Comparison of ENCODE assay signal across 18 cellular contexts in genomic region chr18:50398099-50398498, GRCh38. TPM values are rescaled to one million over a fixed set of nuclear protein-coding genes. Genes with fewer than 3 reads are reported as not detected.
A peak's percentile ranks its signal among the peaks of the same experiment; 100 is the strongest.
DNase-seq lines count a peak whose midpoint lies in the region; TF ChIP-seq lines count a peak whose summit lies in the region.
"Had no signal": no experiment of that assay in that cellular context is flagged by ENCODE, and none has a peak within 500 bp of the region (broad histone marks: within the 10 kb centered on the region; RNA-seq: fewer than 3 reads in every experiment).

No MANE protein-coding gene starts in this region.

- H4K12ac ChIP-seq in trophoblast cell (ENCODE audit: low read depth, low read length), result no peak overlapping the region

- H3K36me3 ChIP-seq in mesenchymal stem cell (ENCODE audit: control insufficient read depth in 1 of 2, insufficient read depth in 2 of 2, low read depth in 1 of 2, low read length in 2 of 2) (no peaks in the 10 kb centered on the region), trophoblast cell (ENCODE audit: control insufficient read depth in 1 of 2, insufficient read depth in 2 of 2, low read length in 2 of 2) (no peaks in the 10 kb centered on the region), SJCRH30 (no peaks in the 10 kb centered on the region; the same call in 1 of the 2 replicates), uterus (no peaks in the 10 kb centered on the region)
- H3K36me3 ChIP-seq: HAP-1 had no signal

- H3K9me3 Mint-ChIP-seq in H9, result no peaks in the 10 kb centered on the region
- no peaks in the 10 kb centered on the region for H3K9me3 Mint-ChIP-seq in endothelial cell (ENCODE audit: unreplicated experiment)

- H3K27me3 Mint-ChIP-seq in H9 (ENCODE audit: low read depth) (peaks cover 39% of the 10 kb centered on the region), endothelial cell (ENCODE audit: unreplicated experiment) (peaks cover 10% of the 10 kb centered on the region)

- H3K79me2 ChIP-seq in H9 (ENCODE audit: insufficient read depth, low read length) (no peaks in the 10 kb centered on the region), trophoblast cell (ENCODE audit: control insufficient read depth, insufficient read depth, low read length, poor library complexity) (no peaks in the 10 kb centered on the region)

- H4K8ac ChIP-seq in H9 (replicated peaks; ENCODE audit: insufficient read length, low read depth, low read length) (no peak overlapping the region), mesenchymal stem cell (ENCODE audit: low read length) (no peak overlapping the region), trophoblast cell (ENCODE audit: low read depth, low read length) (peak overlapping the region; percentile 23)

- H3K4me2 ChIP-seq in H9 (ENCODE audit: insufficient read depth, insufficient read length, low read length), result peak overlapping the region; percentile 60
- H3K4me2 ChIP-seq in mesenchymal stem cell (ENCODE audit: low read length, poor library complexity, severe bottlenecking), result peak overlapping the region; percentile 38
- H3K4me2 ChIP-seq in trophoblast cell (ENCODE audit: low read length), result peak overlapping the region; percentile 57
- H3K4me2 ChIP-seq: A549 had no signal

- H3K27me3 ChIP-seq in H9 (ENCODE audit: insufficient read depth, low read length) (no peaks in the 10 kb centered on the region), mesenchymal stem cell (ENCODE audit: control insufficient read depth in 1 of 2, insufficient read depth in 1 of 2, low read length in 2 of 2) (peaks cover 3 to 34% of the 10 kb centered on the region in 2 experiments), trophoblast cell (ENCODE audit: insufficient read depth, low read length) (no peaks in the 10 kb centered on the region), SJCRH30 (no peaks in the 10 kb centered on the region), uterus (peaks cover 0 to 4% of the 10 kb centered on the region in 2 donors)

- no peak for DNase-seq in H9
- DNase-seq in endothelial cell (ENCODE audit: low spot score), result no peak
- DNase-seq in mesenchymal stem cell, result no peak
- DNase-seq in trophoblast cell, result no peak
- no peak for DNase-seq in stimulated activated CD4-positive, alpha-beta T cell treated with anti-CD3 and anti-CD28 coated beads, Interleukin-1b, Interleukin-23, amount 100 ng/mL, for 48 hours
- no peak for DNase-seq in glomerular visceral epithelial cell (ENCODE audit: extremely low spot score)
- DNase-seq in SJCRH30, result no peak
- DNase-seq in uterus, result no peak
- DNase-seq: EL, NCI-H1436 treated with DMSO at 0.1 percent for 48 hours, NCI-H2227 treated with DMSO at 0.1 percent for 48 hours, NCI-H524 treated with DMSO at 0.1 percent for 48 hours, OCI-M1 had no signal

- no peak overlapping the region for H4K91ac ChIP-seq in H9 (ENCODE audit: insufficient read length, low read depth, low read length)
- H4K91ac ChIP-seq in mesenchymal stem cell (ENCODE audit: low read length), result no peak overlapping the region
- no peak overlapping the region for H4K91ac ChIP-seq in trophoblast cell (ENCODE audit: low read depth, low read length)

- no peak overlapping the region for H3T11ph ChIP-seq in H9 (ENCODE audit: low read length)

- no CpG with 5 or more reads among the region's 10 CpGs for WGBS in H9 (ENCODE audit: extremely low coverage, insufficient read length, low lambda C conversion rate)
- 17% methylated on average over 10 of the region's 10 CpGs for WGBS in mesenchymal stem cell
- no CpG with 5 or more reads among the region's 10 CpGs for WGBS in trophoblast cell (ENCODE audit: extremely low coverage, insufficient coverage, insufficient read length)

- H3K4ac ChIP-seq in H9 (ENCODE audit: low read depth, low read length) (no peak overlapping the region), mesenchymal stem cell (ENCODE audit: low read depth in 1 of 2, low read length in 2 of 2) (no peak overlapping the region), trophoblast cell (ENCODE audit: low read depth, low read length) (no peak overlapping the region)

- no peak overlapping the region for H3K56ac ChIP-seq in H9 (ENCODE audit: insufficient read length, low read depth, low read length)

- no peaks in the 10 kb centered on the region for H3K79me1 ChIP-seq in H9 (ENCODE audit: insufficient read depth, low read depth, low read length, poor library complexity, severe bottlenecking)
- no peaks in the 10 kb centered on the region for H3K79me1 ChIP-seq in mesenchymal stem cell (replicated peaks; ENCODE audit: low read length, poor library complexity, severe bottlenecking)
- H3K79me1 ChIP-seq in trophoblast cell (ENCODE audit: low read length), result no peaks in the 10 kb centered on the region

- H3K4me1 Mint-ChIP-seq in H9 (peaks cover 59% of the 10 kb centered on the region in 2 experiments), endothelial cell (ENCODE audit: unreplicated experiment) (peaks cover 16% of the 10 kb centered on the region)

- intact Hi-C loops in uterus (cut with DNase I; ENCODE audit: low total_unique reads), result no loop called here

- no peak overlapping the region for H3K27ac ChIP-seq in H9 (ENCODE audit: insufficient read length, low read depth, low read length)
- no peak overlapping the region for H3K27ac ChIP-seq in mesenchymal stem cell (ENCODE audit: low read length, poor library complexity, severe bottlenecking)
- H3K27ac ChIP-seq in trophoblast cell (ENCODE audit: low read depth, low read length), result no peak overlapping the region
- H3K27ac ChIP-seq in SJCRH30, result no peak overlapping the region
- H3K27ac ChIP-seq in uterus, result no peak overlapping the region
- H3K27ac ChIP-seq: A549, C4-2B, RWPE1 had no signal

- H3K4me1 ChIP-seq in H9 (ENCODE audit: insufficient read depth, low read length), result peaks cover 5% of the 10 kb centered on the region; the same call in 1 of the 2 replicates
- peaks cover 5% of the 10 kb centered on the region for H3K4me1 ChIP-seq in mesenchymal stem cell (ENCODE audit: control insufficient read depth, insufficient read depth, low read depth, low read length)
- H3K4me1 ChIP-seq in trophoblast cell (ENCODE audit: control insufficient read depth in 1 of 2, insufficient read depth in 2 of 2, low read length in 2 of 2), result peaks cover 7 to 18% of the 10 kb centered on the region in 2 experiments
- H3K4me1 ChIP-seq in SJCRH30, result no peaks in the 10 kb centered on the region
- H3K4me1 ChIP-seq in uterus, result no peaks in the 10 kb centered on the region
- H3K4me1 ChIP-seq: A549, HAP-1 had no signal

- H2AK5ac ChIP-seq in H9 (ENCODE audit: insufficient read length, low read length) (no peak overlapping the region), mesenchymal stem cell (ENCODE audit: low read length, severe bottlenecking) (no peak overlapping the region), trophoblast cell (ENCODE audit: low read length) (no peak overlapping the region)

- H2BK5ac ChIP-seq in H9 (ENCODE audit: insufficient read length, low read length) (no peak overlapping the region), mesenchymal stem cell (ENCODE audit: low read depth, low read length, poor library complexity, severe bottlenecking) (no peak overlapping the region), trophoblast cell (ENCODE audit: low read depth, low read length, poor library complexity) (no peak overlapping the region)

- H4K5ac ChIP-seq in H9 (ENCODE audit: insufficient read length, low read depth, low read length), result no peak overlapping the region

- TF ChIP-seq CTCF in H9 (conservative IDR thresholded peaks at IDR 0.05) (no peak), endothelial cell (IDR thresholded peaks at IDR 0.05; ENCODE audit: unreplicated experiment) (no peak), uterus (IDR thresholded peaks at IDR 0.05) (no peak)

- H2BK12ac ChIP-seq in H9 (ENCODE audit: insufficient read length, low read depth, low read length) (no peak overlapping the region), mesenchymal stem cell (ENCODE audit: low read length in 2 of 2) (no peak overlapping the region), trophoblast cell (ENCODE audit: low read length) (no peak overlapping the region)

- H3K23ac ChIP-seq in H9 (ENCODE audit: insufficient read length, low read depth, low read length), result no peak overlapping the region
- no peak overlapping the region for H3K23ac ChIP-seq in mesenchymal stem cell (ENCODE audit: low read length in 2 of 2)
- H3K23ac ChIP-seq in trophoblast cell (ENCODE audit: low read length), result no peak overlapping the region

- no peak for TF ChIP-seq POLR2A in uterus (IDR thresholded peaks at IDR 0.05)

- peaks cover 14 to 18% (median 18%) of the 10 kb centered on the region in 3 experiments; a peak in 6 of 7 replicates for H3K36me3 Mint-ChIP-seq in H9 (ENCODE audit: insufficient read depth in 1 of 3, low read depth in 3 of 3)
- H3K36me3 Mint-ChIP-seq in endothelial cell (ENCODE audit: low read depth, unreplicated experiment), result no peaks in the 10 kb centered on the region

- H2BK120ac ChIP-seq in H9 (ENCODE audit: low read depth, low read length, poor library complexity, severe bottlenecking), result no peak overlapping the region
- H2BK120ac ChIP-seq in mesenchymal stem cell (ENCODE audit: low read depth, low read length), result no peak overlapping the region
- no peak overlapping the region for H2BK120ac ChIP-seq in trophoblast cell (ENCODE audit: insufficient read depth, low read length, poor library complexity)

- no peak overlapping the region for H2BK20ac ChIP-seq in H9 (ENCODE audit: low read depth, low read length, poor library complexity, severe bottlenecking)

- H3K14ac ChIP-seq in H9 (ENCODE audit: insufficient read depth, low read length) (no peak overlapping the region; the same call in 1 of the 2 replicates), mesenchymal stem cell (ENCODE audit: low read length in 2 of 2) (no peak overlapping the region), trophoblast cell (ENCODE audit: low read length) (no peak overlapping the region)

- H3K27ac Mint-ChIP-seq in H9 (peak overlapping the region in 2 of 3 experiments; percentile 5; a peak in 1 of 7 replicates), endothelial cell (ENCODE audit: unreplicated experiment) (peak overlapping the region; percentile 9)

- H3K9me3 ChIP-seq in H9 (ENCODE audit: control insufficient read depth, low read depth, low read length), result no peaks in the 10 kb centered on the region
- H3K9me3 ChIP-seq in mesenchymal stem cell (ENCODE audit: control insufficient read depth, low read length), result no peaks in the 10 kb centered on the region
- peaks cover 2% of the 10 kb centered on the region for H3K9me3 ChIP-seq in trophoblast cell (ENCODE audit: insufficient read depth, low read depth, low read length)
- no peaks in the 10 kb centered on the region for H3K9me3 ChIP-seq in SJCRH30 (replicated peaks)
- H3K9me3 ChIP-seq in uterus, result no peaks in the 10 kb centered on the region
- H3K9me3 ChIP-seq: A549, HAP-1 had no signal

- no peak overlapping the region for H3K4me3 ChIP-seq in mesenchymal stem cell (ENCODE audit: insufficient read depth in 1 of 2, low read depth in 1 of 2, low read length in 2 of 2)
- no peak overlapping the region for H3K4me3 ChIP-seq in trophoblast cell (ENCODE audit: low read depth, low read length)
- no peak overlapping the region for H3K4me3 ChIP-seq in SJCRH30
- no peak overlapping the region for H3K4me3 ChIP-seq in uterus
- H3K4me3 ChIP-seq: A549, HAP-1, K562 had no signal

- no peaks in the 10 kb centered on the region for H3K23me2 ChIP-seq in H9 (ENCODE audit: insufficient read length, low read depth, low read length, poor library complexity, severe bottlenecking)

- H2AFZ ChIP-seq in H9 (ENCODE audit: low read length), result peak overlapping the region; percentile 1
- H2AFZ ChIP-seq in mesenchymal stem cell (ENCODE audit: low read depth, low read length), result no peak overlapping the region
- no peak overlapping the region for H2AFZ ChIP-seq in trophoblast cell (ENCODE audit: insufficient read depth, low read length, poor library complexity)

- H3K4me3 Mint-ChIP-seq in H9, result peak overlapping the region; percentile 47 to 69
- H3K4me3 Mint-ChIP-seq in endothelial cell (ENCODE audit: unreplicated experiment), result no peak overlapping the region

- H3K9ac ChIP-seq in H9 (ENCODE audit: extremely low read depth, insufficient read length, low read length) (no peak overlapping the region), mesenchymal stem cell (ENCODE audit: low read length) (no peak overlapping the region), trophoblast cell (ENCODE audit: low read length) (no peak overlapping the region)

- H2BK15ac ChIP-seq in H9 (ENCODE audit: low read depth, low read length), result no peak overlapping the region
- H2BK15ac ChIP-seq in mesenchymal stem cell (ENCODE audit: low read depth, poor library complexity, severe bottlenecking), result no peak overlapping the region

- H3K18ac ChIP-seq in H9 (ENCODE audit: insufficient read length, low read depth, low read length), result no peak overlapping the region
- no peak overlapping the region for H3K18ac ChIP-seq in mesenchymal stem cell (ENCODE audit: low read depth in 1 of 2, low read length in 2 of 2)
- no peak overlapping the region for H3K18ac ChIP-seq in trophoblast cell (ENCODE audit: low read length)

- H4K20me1 ChIP-seq in H9 (ENCODE audit: control insufficient read depth, insufficient read depth, insufficient read length), result no peaks in the 10 kb centered on the region

RNA-seq across cellular contexts. Expression of gene SKA1, which starts 23.3 kb away (rescaled TPM):
- 20.2 and 20.6 TPM in 2 replicates for total RNA-seq in H9 (2021)
- total RNA-seq in endothelial cell (ENCODE audit: unreplicated experiment), result 4.7 TPM
- polyA plus RNA-seq in mesenchymal stem cell (2013, experiment 1 of 2), result 3.8 TPM
- 4.1 TPM for polyA plus RNA-seq in mesenchymal stem cell (2013, experiment 2 of 2)
- 14.8 and 16.2 TPM in 2 replicates for polyA plus RNA-seq in trophoblast cell (2013)
- total RNA-seq in SJCRH30 (2014; rRNA removed; shearing (Covaris generic)), result 41.1 and 49.9 TPM in 2 replicates
- 1 to 10 TPM in 1 of 4 donors, under 1 TPM in 1, not detected in 2; 0.73 to 5.5 TPM for total RNA-seq in uterus
